17 cellular contexts compared by ENCODE assay signal in the genomic region with DNA sequence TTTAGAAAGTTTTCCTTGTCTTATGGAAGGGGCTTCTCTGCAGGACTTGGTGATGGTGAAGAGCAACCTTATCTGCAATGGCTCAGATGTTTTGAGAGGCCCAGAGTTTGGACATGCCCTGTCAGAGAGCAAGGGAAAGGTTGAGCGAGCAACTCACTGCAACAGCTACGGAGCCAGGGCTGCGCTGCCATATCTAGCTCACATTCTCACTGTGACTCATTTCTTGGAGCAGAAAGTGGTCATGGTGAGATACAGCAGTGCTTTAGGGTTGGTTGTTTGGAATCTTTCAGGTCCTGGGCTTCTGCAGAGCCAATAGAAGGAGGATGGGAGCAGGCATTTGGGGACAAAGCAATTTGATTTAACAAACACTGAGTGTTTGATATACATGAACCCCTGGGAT.
"Had no signal": no experiment of that assay in that cellular context is flagged by ENCODE, and none has a peak within 500 bp of the region (broad histone marks: within the 10 kb centered on the region; RNA-seq: fewer than 3 reads in every experiment).

No MANE protein-coding gene starts in this region.

- H3K4me1 ChIP-seq: pancreas had no signal

- H3K27ac ChIP-seq: pancreas had no signal

- H3K4me3 ChIP-seq: mucosa of descending colon, pancreas had no signal

- H3K27me3 ChIP-seq: pancreas had no signal

- ATAC-seq: activated T-helper 17 cell treated with anti-CD3 and anti-CD28 coated beads, Interleukin-2, amount 50 U/mL, for 72 hours; left lobe of liver; mucosa of descending colon; naive thymus-derived CD4-positive, alpha-beta T cell; pancreas; stimulated activated memory B cell treated with anti-CD40 and anti-IgM and Interleukin-4, amounts not matched to agents 10 μg/mL and 1 μg/mL and 100 μg/mL, for 72 hours; T-cell had no signal

- DNase-seq: activated CD4-positive, alpha-beta T cell treated with anti-CD3 and anti-CD28 coated beads for 1 hour; activated CD4-positive, alpha-beta T cell treated with anti-CD3 and anti-CD28 coated beads, Interleukin-2, amount 50 U/mL, for 4 hours; activated naive CD4-positive, alpha-beta T cell treated with Interleukin-2 at 50 U/mL for 16 hours; activated T-cell treated with anti-CD3 and anti-CD28 coated beads for 4 hours; caudate nucleus; cortex of kidney; effector CD4-positive, alpha-beta T cell; head of caudate nucleus; mucosa of descending colon; naive thymus-derived CD4-positive, alpha-beta T cell; pancreas; stimulated activated CD4-positive, alpha-beta T cell treated with anti-CD3 and anti-CD28 coated beads, Interleukin-2, amount 100 ng/mL, for 48 hours; T-cell; T-helper 9 cell had no signal

- H3K36me3 ChIP-seq: pancreas had no signal

- H3K9me3 ChIP-seq: mucosa of descending colon, pancreas had no signal
